ENCODE assay signal across 1 cellular context in genomic region chr22:46036558-46037408, GRCh38.
TF ChIP-seq lines count a peak whose summit lies in the region.

No MANE protein-coding gene starts in this region.

TF ChIP-seq in HepG2, 621 proteins besides CTCF, POLR2A, EP300 and RAD21 (continued from another document):
- TF ChIP-seq SAP130 (CRISPR knock-in tag; IDR thresholded peaks at IDR 0.05; ENCODE audit: low read depth) (peak; percentile 37; the same call in 1 of the 2 replicates), SMC3 (IDR thresholded peaks at IDR 0.05; ENCODE audit: low read length) (peak; percentile 68; the same call in 1 of the 2 replicates), ZNF574 (CRISPR knock-in tag; IDR thresholded peaks at IDR 0.05) (0 out of 2 replicates have a peak, but pooled peaks have one; percentile 31), ZNF17 (CRISPR knock-in tag; IDR thresholded peaks at IDR 0.05) (no peak), ZNF777 (CRISPR knock-in tag; IDR thresholded peaks at IDR 0.05) (peak; percentile 61; the same call in 1 of the 2 replicates), ZNF747 (CRISPR knock-in tag; IDR thresholded peaks at IDR 0.05; ENCODE audit: borderline replicate concordance) (0 out of 2 replicates have a peak, but pooled peaks have one; percentile 11), ZNF230 (CRISPR knock-in tag; IDR thresholded peaks at IDR 0.05) (peak; percentile 8; the same call in 1 of the 2 replicates), NFE2L1 (CRISPR knock-in tag; IDR thresholded peaks at IDR 0.05; ENCODE audit: borderline replicate concordance) (no peak), ZNF33B (CRISPR knock-in tag; IDR thresholded peaks at IDR 0.05) (no peak), ZFP91 (CRISPR knock-in tag; IDR thresholded peaks at IDR 0.05; ENCODE audit: borderline replicate concordance) (peak; percentile 3; the same call in 1 of the 2 replicates), ZNF773 (CRISPR knock-in tag; IDR thresholded peaks at IDR 0.05; ENCODE audit: borderline replicate concordance) (no peak)
